8 cellular contexts compared by ENCODE assay signal in the genomic region with DNA sequence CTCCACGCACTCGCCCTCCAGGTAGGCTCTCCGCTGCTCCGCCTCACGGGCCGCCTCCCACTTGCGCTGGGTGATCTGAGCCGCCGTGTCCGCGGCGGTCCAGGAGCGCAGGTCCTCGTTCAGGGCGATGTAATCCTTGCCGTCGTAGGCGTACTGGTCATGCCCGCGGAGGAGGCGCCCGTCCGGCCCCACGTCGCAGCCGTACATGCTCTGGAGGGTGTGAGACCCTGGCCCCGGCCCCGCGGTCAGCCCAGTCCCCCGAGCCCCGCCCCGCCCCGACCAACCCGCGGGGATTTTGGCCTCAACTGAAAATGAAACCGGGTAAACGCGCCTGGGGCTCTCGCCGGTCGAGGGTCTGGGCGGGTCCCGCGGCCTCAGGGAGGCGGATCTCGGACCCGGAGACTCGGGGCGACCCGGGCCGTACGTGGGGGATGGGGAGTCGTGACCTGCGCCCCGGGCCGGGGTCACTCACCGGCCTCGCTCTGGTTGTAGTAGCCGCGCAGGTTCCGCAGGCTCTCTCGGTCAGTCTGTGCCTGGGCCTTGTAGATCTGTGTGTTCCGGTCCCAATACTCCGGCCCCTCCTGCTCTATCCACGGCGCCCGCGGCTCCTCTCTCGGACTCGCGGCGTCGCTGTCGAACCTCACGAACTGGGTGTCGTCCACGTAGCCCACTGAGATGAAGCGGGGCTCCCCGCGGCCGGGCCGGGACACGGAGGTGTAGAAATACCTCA. TPM values are rescaled to one million over a fixed set of nuclear protein-coding genes. Genes with fewer than 3 reads are reported as not detected.
A peak's percentile ranks its signal among the peaks of the same experiment; 100 is the strongest.
DNase-seq lines count a peak whose midpoint lies in the region; ATAC-seq lines count a peak whose summit lies in the region.

No MANE protein-coding gene starts in this region.

- no peaks in the 10 kb centered on the region for H3K9me3 ChIP-seq in effector memory CD4-positive, alpha-beta T cell (ENCODE audit: control insufficient read depth, low read length)
- H3K9me3 ChIP-seq in aorta (ENCODE audit: control insufficient read depth, low read length), result no peaks in the 10 kb centered on the region
- no peaks in the 10 kb centered on the region for H3K9me3 ChIP-seq in SJCRH30 (replicated peaks)

- peaks cover 35% of the 10 kb centered on the region for H3K4me1 ChIP-seq in effector memory CD4-positive, alpha-beta T cell (ENCODE audit: control insufficient read depth, insufficient read depth, low read length, poor library complexity, severe bottlenecking)
- H3K4me1 ChIP-seq in aorta (ENCODE audit: control insufficient read depth in 1 of 2, insufficient read depth in 2 of 2, low read length in 2 of 2), result no peaks in the 10 kb centered on the region
- H3K4me1 ChIP-seq in SJCRH30, result no peaks in the 10 kb centered on the region

- peak overlapping the region; percentile 77 for H3K4me3 ChIP-seq in effector memory CD4-positive, alpha-beta T cell (ENCODE audit: insufficient read depth, low read depth, low read length, poor library complexity, severe bottlenecking)
- H3K4me3 ChIP-seq in aorta (ENCODE audit: low read length in 2 of 2) (peak overlapping the region; percentile 4 to 97), SJCRH30 (no peak overlapping the region)

- peaks cover 0 to 6% (median 0%) of the 10 kb centered on the region in 3 donors for H3K27me3 Mint-ChIP-seq in naive B cell

- H3K27ac ChIP-seq in effector memory CD4-positive, alpha-beta T cell (ENCODE audit: insufficient read depth, low read length, poor library complexity, severe bottlenecking), result peak overlapping the region; percentile 100
- H3K27ac ChIP-seq in aorta (ENCODE audit: low read depth in 1 of 2, low read length in 2 of 2) (no peak overlapping the region), SJCRH30 (no peak overlapping the region)

- peaks cover 61 to 70% (median 70%) of the 10 kb centered on the region in 3 donors for H3K4me1 Mint-ChIP-seq in naive B cell

- H3K36me3 ChIP-seq in effector memory CD4-positive, alpha-beta T cell (ENCODE audit: control insufficient read depth, insufficient read depth, low read length), result peaks cover 30% of the 10 kb centered on the region
- no peaks in the 10 kb centered on the region for H3K36me3 ChIP-seq in aorta (ENCODE audit: control insufficient read depth in 1 of 2, insufficient read depth in 2 of 2, low read length in 1 of 2)
- no peaks in the 10 kb centered on the region for H3K36me3 ChIP-seq in SJCRH30

- H3K9me3 Mint-ChIP-seq in naive B cell, result peaks cover 0 to 5% (median 0%) of the 10 kb centered on the region in 7 donors

- 4 to 5% methylated on average over 44 to 79 of the region's 83 CpGs for WGBS in aorta, 2 donors

- intact Hi-C loops in aorta (cut with DNase I), result loop anchor here in 1 of 2 donors (5.0 kb wide), 1 partner anchor 84 kb away; the partner anchor contains the start of gene HLA-C

- no peaks in the 10 kb centered on the region for H3K27me3 ChIP-seq in effector memory CD4-positive, alpha-beta T cell (replicated peaks; ENCODE audit: control insufficient read depth, insufficient read depth, low read length, poor library complexity, severe bottlenecking)
- no peaks in the 10 kb centered on the region for H3K27me3 ChIP-seq in aorta (ENCODE audit: control insufficient read depth in 1 of 2, insufficient read depth in 2 of 2, low read length in 1 of 2)
- H3K27me3 ChIP-seq in SJCRH30, result no peaks in the 10 kb centered on the region

- H3K4me3 Mint-ChIP-seq in naive B cell, result peak overlapping the region; percentile 91 to 99 (median 96)

- peak overlapping the region; percentile 99 to 100 (median 100) for H3K27ac Mint-ChIP-seq in naive B cell

- ATAC-seq in HG02798 (IDR thresholded peaks at IDR 0.05; ENCODE audit: poor library complexity, unreplicated experiment), result peak; percentile 22
- peak; percentile 6 to 9 for ATAC-seq in activated CD4-positive, CD25-positive, alpha-beta regulatory T cell treated with anti-CD3 and anti-CD28 coated beads, Interleukin-2, amount 50 U/mL, for 24 hours
- ATAC-seq in naive B cell (ENCODE audit: low read depth in 2 of 2), result peak; percentile 8 to 15
- peak; percentile 68 for ATAC-seq in aorta (ENCODE audit: low FRiP score)

- DNase-seq in EH (ENCODE audit: low read depth), result peak; percentile 50
- peak; percentile 29 to 48 (median 32) for DNase-seq in effector memory CD4-positive, alpha-beta T cell
- peak; percentile 34 for DNase-seq in naive B cell
- DNase-seq in aorta, result peak in 1 of 2 donors; percentile 86
- DNase-seq in SJCRH30, result no peak
- no peak for DNase-seq in retina

- H3K36me3 Mint-ChIP-seq in naive B cell, result peaks cover 20 to 45% of the 10 kb centered on the region in 2 donors

RNA-seq across cellular contexts. Expression of gene HLA-B, which starts 0.6 kb away (rescaled TPM):
- polyA plus RNA-seq in naive B cell (ENCODE audit: low read depth in 6 of 6), result 1,000 to 10,000 TPM; 3,795 to 6,657 (median 6,196) TPM
- total RNA-seq in aorta, result 1,000 to 10,000 TPM in 1 of 2 donors, 100 to 1,000 TPM in 1; 862 to 1,392 TPM
- polyA plus RNA-seq in aorta, result 100 to 1,000 TPM; 209 to 214 TPM
- total RNA-seq in SJCRH30 (2014; rRNA removed; shearing (Covaris generic)), result not detected in 2 replicates

RNA-seq across cellular contexts. Expression of gene MICA, which starts 47.0 kb away (rescaled TPM):
- polyA plus RNA-seq in naive B cell (ENCODE audit: low read depth in 6 of 6) (1 to 10 TPM; 3.6 to 6.3 (median 4.4) TPM), aorta (10 to 100 TPM; 25.3 to 89.6 TPM)
- total RNA-seq in aorta, result 10 to 100 TPM; 19.8 to 29.2 TPM
- 6.8 and 7.7 TPM in 2 replicates for total RNA-seq in SJCRH30 (2014; rRNA removed; shearing (Covaris generic))

Comparison
In these comparisons a context has a peak if more than half of its experiments do, and no peak if none do; other contexts are left out.
1. DNase-seq: peak in EH (single experiment), effector memory CD4-positive, alpha-beta T cell (3 of 3) and naive B cell (single experiment); none in SJCRH30 (0 of 2) and retina (single experiment).
2. ATAC-seq: peak in every context shown above with its lines; median percentile 68 in aorta; 22 in HG02798; 12 in naive B cell; 8 in activated CD4-positive, CD25-positive, alpha-beta regulatory T cell treated with anti-CD3 and anti-CD28 coated beads, Interleukin-2, amount 50 U/mL, for 24 hours.
3. RNA of gene HLA-B, which starts 0.6 kb away (total RNA-seq): 862 to 1,392 TPM in aorta; not detected in SJCRH30; every median in the first group is over 100 times any median in the second.